ENCODE assay signal across 20 cellular contexts in the genomic region with DNA sequence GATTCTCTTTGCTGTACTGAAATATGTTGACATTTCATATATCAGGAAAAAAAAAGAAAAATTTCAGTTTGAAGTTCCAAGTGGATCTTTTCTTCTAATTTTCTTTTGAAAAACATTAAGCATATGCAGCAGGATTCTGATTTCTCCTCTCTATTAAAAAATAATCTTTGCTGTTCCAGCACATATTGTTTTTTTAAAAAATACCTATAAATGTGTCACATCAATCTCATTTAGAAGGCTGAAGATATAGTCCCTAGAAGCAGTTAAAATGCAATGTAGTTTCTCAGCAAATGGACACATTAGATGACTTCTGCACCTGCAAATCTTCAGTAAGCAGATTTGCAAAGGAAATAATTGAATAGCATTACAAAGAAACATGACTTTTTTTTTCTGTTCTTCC.
"Had no signal": no experiment of that assay in that cellular context is flagged by ENCODE, and none has a peak within 500 bp of the region (broad histone marks: within the 10 kb centered on the region; RNA-seq: fewer than 3 reads in every experiment).

No MANE protein-coding gene starts in this region.

- H3K36me3 Mint-ChIP-seq: mesothelial cell of epicardium; naive B cell; naive thymus-derived CD8-positive, alpha-beta T cell had no signal

- H3K27ac ChIP-seq: colonic mucosa, esophagus muscularis mucosa, foreskin keratinocyte, gastroesophageal sphincter, heart left ventricle, hepatocyte, left lung, lower lobe of right lung had no signal

- H3K4me1 ChIP-seq: colonic mucosa, esophagus muscularis mucosa, foreskin keratinocyte, gastroesophageal sphincter, heart left ventricle, left lung, lower lobe of right lung had no signal

- H3K36me3 ChIP-seq: colonic mucosa, esophagus muscularis mucosa, gastroesophageal sphincter, heart left ventricle, left lung, lower lobe of right lung had no signal

- H3K27me3 ChIP-seq: colonic mucosa, esophagus muscularis mucosa, gastroesophageal sphincter, heart left ventricle, hepatocyte, left lung had no signal

- H3K27ac Mint-ChIP-seq: dendritic cell treated with granulocyte-macrophage colony-stimulating factor and Interleukin-4, amounts not matched to agents 40 ng/mL and 50 ng/mL, for 4 days; effector memory CD8-positive, alpha-beta T cell; mesothelial cell of epicardium; naive B cell; naive thymus-derived CD8-positive, alpha-beta T cell had no signal

- H3K4me3 Mint-ChIP-seq: dendritic cell treated with granulocyte-macrophage colony-stimulating factor and Interleukin-4, amounts not matched to agents 40 ng/mL and 50 ng/mL, for 4 days; effector memory CD8-positive, alpha-beta T cell; mesothelial cell of epicardium; naive B cell; naive thymus-derived CD8-positive, alpha-beta T cell had no signal

- H3K9me3 ChIP-seq: colonic mucosa, esophagus muscularis mucosa, gastroesophageal sphincter, heart left ventricle, left lung, lower lobe of right lung, mucosa of descending colon had no signal

- H3K9me3 Mint-ChIP-seq: dendritic cell treated with granulocyte-macrophage colony-stimulating factor and Interleukin-4, amounts not matched to agents 40 ng/mL and 50 ng/mL, for 4 days; effector memory CD8-positive, alpha-beta T cell; mesothelial cell of epicardium; naive B cell; naive thymus-derived CD8-positive, alpha-beta T cell had no signal

- DNase-seq: colonic mucosa; cortex of kidney; effector CD8-positive, alpha-beta T cell; effector memory CD8-positive, alpha-beta T cell; foreskin keratinocyte; heart left ventricle; hypothalamus; left cardiac atrium; left lung; left ventricle myocardium superior; lower lobe of right lung; mesenchymal stem cell; mucosa of descending colon; naive B cell; naive thymus-derived CD8-positive, alpha-beta T cell had no signal

- H3K4me1 Mint-ChIP-seq: naive B cell; naive thymus-derived CD8-positive, alpha-beta T cell had no signal

- H3K4me3 ChIP-seq: colonic mucosa, esophagus muscularis mucosa, gastroesophageal sphincter, heart left ventricle, hepatocyte, left lung, lower lobe of right lung, mucosa of descending colon had no signal

- H3K27me3 Mint-ChIP-seq: dendritic cell treated with granulocyte-macrophage colony-stimulating factor and Interleukin-4, amounts not matched to agents 40 ng/mL and 50 ng/mL, for 4 days had no signal
